In genomic region chr20:37421060-37421639, GRCh38 we compare ENCODE assay signal across 28 cellular contexts.
"Had no signal": no experiment of that assay in that cellular context is flagged by ENCODE, and none has a peak within 500 bp of the region (broad histone marks: within the 10 kb centered on the region; RNA-seq: fewer than 3 reads in every experiment).

No MANE protein-coding gene starts in this region.

- H3K4me3 ChIP-seq: breast epithelium, esophagus squamous epithelium, heart left ventricle, left lung, lung, pancreas, prostate gland, suprapubic skin, transverse colon had no signal

- H3K27ac ChIP-seq: breast epithelium, epithelial cell of prostate, esophagus squamous epithelium, heart left ventricle, left lung, pancreas, prostate gland, suprapubic skin, transverse colon had no signal

- H3K36me3 Mint-ChIP-seq: activated naive CD8-positive, alpha-beta T cell treated with anti-CD3 and anti-CD28 coated beads, Interleukin-2, amount 10 ng/mL, durations not matched to agents 7 days and 5 days; natural killer cell; stimulated activated naive B cell treated with anti-CD40 and anti-IgM and Interleukin-4, amounts not matched to agents 10 μg/mL and 1 μg/mL and 100 μg/mL, for 72 hours had no signal

- H3K27me3 ChIP-seq: pancreas had no signal

- DNase-seq: activated CD4-positive, alpha-beta T cell treated with anti-CD3 and anti-CD28 coated beads for 36 hours; activated CD4-positive, CD25-positive, alpha-beta regulatory T cell; activated effector memory CD4-positive, alpha-beta T cell treated with Interleukin-2 at 50 U/mL for 16 hours; activated naive CD4-positive, alpha-beta T cell treated with Interleukin-2 at 50 U/mL for 16 hours; activated naive CD8-positive, alpha-beta T cell treated with anti-CD3 and anti-CD28 coated beads, Interleukin-2, amount 10 ng/mL, durations not matched to agents 7 days and 5 days; activated T-cell treated with anti-CD3 and anti-CD28 coated beads for 4 hours; amniotic stem cell; effector CD4-positive, alpha-beta T cell; esophagus squamous epithelium; foreskin melanocyte; kidney glomerular epithelial cell; left lung; natural killer cell; pancreas; stimulated activated CD4-positive, alpha-beta T cell treated with anti-CD3 and anti-CD28 coated beads, Interleukin-15, amount 100 ng/mL, for 24 hours; stimulated activated CD4-positive, alpha-beta T cell treated with anti-CD3 and anti-CD28 coated beads, Interleukin-2, amount 100 ng/mL, for 24 hours; stimulated activated naive B cell treated with anti-CD40 and anti-IgM and Interleukin-4, amounts not matched to agents 10 μg/mL and 1 μg/mL and 100 μg/mL, for 72 hours; T-helper 1 cell; transverse colon had no signal

- H3K36me3 ChIP-seq: breast epithelium, esophagus squamous epithelium, heart left ventricle, left lung, pancreas, prostate gland, suprapubic skin, transverse colon had no signal

- FAIRE-seq: colon, pancreas had no signal

- ATAC-seq: activated CD4-positive, alpha-beta T cell treated with anti-CD3 and anti-CD28 coated beads for 36 hours; heart left ventricle; left lung; natural killer cell; pancreas; stimulated activated naive B cell treated with anti-CD40 and anti-IgM and Interleukin-4, amounts not matched to agents 10 μg/mL and 1 μg/mL and 100 μg/mL, for 72 hours had no signal

- H3K4me1 ChIP-seq: breast epithelium, heart left ventricle, left lung, pancreas, prostate gland, transverse colon had no signal

- H3K4me1 Mint-ChIP-seq: activated CD4-positive, alpha-beta T cell treated with anti-CD3 and anti-CD28 coated beads for 36 hours; activated naive CD8-positive, alpha-beta T cell treated with anti-CD3 and anti-CD28 coated beads, Interleukin-2, amount 10 ng/mL, durations not matched to agents 7 days and 5 days; central memory CD8-positive, alpha-beta T cell; natural killer cell had no signal

- H3K9me3 Mint-ChIP-seq: activated naive CD8-positive, alpha-beta T cell treated with anti-CD3 and anti-CD28 coated beads, Interleukin-2, amount 10 ng/mL, durations not matched to agents 7 days and 5 days; central memory CD8-positive, alpha-beta T cell; natural killer cell; stimulated activated naive B cell treated with anti-CD40 and anti-IgM and Interleukin-4, amounts not matched to agents 10 μg/mL and 1 μg/mL and 100 μg/mL, for 72 hours; T-helper 2 cell treated with Interferon-gamma antibody and Interleukin-4, amounts not matched to agents 5 μg/mL and 100 μg/mL, for 36 hours had no signal

- H3K27ac Mint-ChIP-seq: activated CD4-positive, alpha-beta T cell treated with anti-CD3 and anti-CD28 coated beads for 36 hours; activated naive CD8-positive, alpha-beta T cell treated with anti-CD3 and anti-CD28 coated beads, Interleukin-2, amount 10 ng/mL, durations not matched to agents 7 days and 5 days; natural killer cell; stimulated activated naive B cell treated with anti-CD40 and anti-IgM and Interleukin-4, amounts not matched to agents 10 μg/mL and 1 μg/mL and 100 μg/mL, for 72 hours; T-helper 2 cell treated with Interferon-gamma antibody and Interleukin-4, amounts not matched to agents 5 μg/mL and 100 μg/mL, for 36 hours had no signal

- H3K9me3 ChIP-seq: breast epithelium, esophagus squamous epithelium, heart left ventricle, left lung, pancreas, prostate gland, suprapubic skin, transverse colon had no signal

- H3K4me3 Mint-ChIP-seq: activated CD4-positive, alpha-beta T cell treated with anti-CD3 and anti-CD28 coated beads for 36 hours; activated naive CD8-positive, alpha-beta T cell treated with anti-CD3 and anti-CD28 coated beads, Interleukin-2, amount 10 ng/mL, durations not matched to agents 7 days and 5 days; central memory CD8-positive, alpha-beta T cell; natural killer cell; stimulated activated naive B cell treated with anti-CD40 and anti-IgM and Interleukin-4, amounts not matched to agents 10 μg/mL and 1 μg/mL and 100 μg/mL, for 72 hours; T-helper 2 cell treated with Interferon-gamma antibody and Interleukin-4, amounts not matched to agents 5 μg/mL and 100 μg/mL, for 36 hours had no signal
